Comparison of ENCODE assay signal across 23 cellular contexts in the genomic region with DNA sequence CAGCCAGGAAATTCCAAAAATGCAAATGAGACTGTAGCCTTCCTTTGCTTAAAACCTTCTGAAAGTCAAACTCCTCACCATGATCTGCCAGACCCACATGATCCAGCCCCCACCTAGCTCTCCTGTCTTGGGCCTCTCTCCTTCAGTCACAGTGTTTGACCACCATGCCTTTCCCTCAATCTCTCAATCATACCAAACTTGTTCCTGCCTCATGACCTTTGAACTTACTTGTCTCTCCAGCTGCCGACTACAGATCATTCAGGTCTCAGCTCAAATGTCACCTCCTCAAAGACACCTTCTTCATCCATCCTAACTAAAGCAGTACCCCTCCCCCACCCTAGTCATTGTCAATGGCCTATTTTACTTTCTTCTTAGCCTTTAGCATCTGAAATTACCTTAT.
"Had no signal": no experiment of that assay in that cellular context is flagged by ENCODE, and none has a peak within 500 bp of the region (broad histone marks: within the 10 kb centered on the region; RNA-seq: fewer than 3 reads in every experiment).

No MANE protein-coding gene starts in this region.

- H3K27me3 ChIP-seq: cardiac muscle cell, foreskin keratinocyte, right atrium auricular region, suprapubic skin, upper lobe of left lung had no signal

- H3K4me3 ChIP-seq: cardiac muscle cell, prostate gland, right atrium auricular region, suprapubic skin, upper lobe of left lung had no signal

- H3K9me3 ChIP-seq: prostate gland, right atrium auricular region, suprapubic skin, upper lobe of left lung had no signal

- ATAC-seq: activated CD4-positive, alpha-beta T cell treated with anti-CD3 and anti-CD28 coated beads for 36 hours; activated T-helper 17 cell treated with anti-CD3 and anti-CD28 coated beads, Interleukin-2, amount 50 U/mL, for 72 hours; foreskin keratinocyte; left lobe of liver; stimulated activated naive CD8-positive, alpha-beta T cell treated with anti-CD3 and anti-CD28 coated beads, Interleukin-15, Interleukin-2, amounts not matched to agents 100 U/mL and 50 U/mL, for 24 hours; T-cell; WTC11 had no signal

- H3K36me3 ChIP-seq: cardiac muscle cell, prostate gland, right atrium auricular region, suprapubic skin, upper lobe of left lung had no signal

- DNase-seq: activated CD4-positive, alpha-beta memory T cell treated with anti-CD3 and anti-CD28 coated beads for 36 hours; activated CD4-positive, alpha-beta T cell treated with anti-CD3 and anti-CD28 coated beads for 36 hours; activated naive CD4-positive, alpha-beta T cell treated with Interleukin-2 at 50 U/mL for 16 hours; activated naive CD8-positive, alpha-beta T cell treated with anti-CD3 and anti-CD28 coated beads, Interleukin-2, amount 10 ng/mL, durations not matched to agents 7 days and 5 days; activated T-cell treated with anti-CD3 and anti-CD28 coated beads, Interleukin-2, amount 50 U/mL, for 1 hour; amygdala; dermis blood vessel endothelial cell; foreskin keratinocyte; hypothalamus; midbrain; stimulated activated CD4-positive, alpha-beta T cell treated with anti-CD3 and anti-CD28 coated beads, Interleukin-12 subunit alpha, Interleukin-12 subunit beta, amount 100 ng/mL, for 4 hours; stimulated activated CD4-positive, alpha-beta T cell treated with anti-CD3 and anti-CD28 coated beads, Interleukin-1b, Interleukin-23, amount 100 ng/mL, for 48 hours; stimulated activated CD8-positive, alpha-beta memory T cell treated with anti-CD3 and anti-CD28 coated beads, Interleukin-4, amount 100 ng/mL, for 48 hours; stimulated activated naive CD8-positive, alpha-beta T cell treated with anti-CD3 and anti-CD28 coated beads, Interleukin-15, Interleukin-2, amounts not matched to agents 100 U/mL and 50 U/mL, for 24 hours; T-cell; upper lobe of left lung had no signal

- H3K27ac ChIP-seq: cardiac muscle cell, foreskin keratinocyte, prostate gland, right atrium auricular region, suprapubic skin, upper lobe of left lung had no signal
